ENCODE assay signal across 12 cellular contexts in genomic region chr1:63877816-63878215, GRCh38.
DNase-seq lines count a peak whose midpoint lies in the region; ATAC-seq and TF ChIP-seq lines count a peak whose summit lies in the region.
"Had no signal": no experiment of that assay in that cellular context is flagged by ENCODE, and none has a peak within 500 bp of the region (broad histone marks: within the 10 kb centered on the region; RNA-seq: fewer than 3 reads in every experiment).

No MANE protein-coding gene starts in this region.

- H3K9me3 ChIP-seq in RWPE2 (ENCODE audit: severe bottlenecking) (no peaks in the 10 kb centered on the region), upper lobe of right lung (no peaks in the 10 kb centered on the region)

- intact Hi-C loops in upper lobe of right lung (cut with DNase I): no loop called here

- H3K27me3 ChIP-seq in RWPE2 (ENCODE audit: insufficient read depth, poor library complexity, severe bottlenecking) (no peaks in the 10 kb centered on the region), upper lobe of right lung (no peaks in the 10 kb centered on the region)

- H3K4me3 ChIP-seq in RWPE2 (ENCODE audit: severe bottlenecking) (no peak overlapping the region), fibroblast of the aortic adventitia (ENCODE audit: low read depth, low read length) (no peak overlapping the region), upper lobe of right lung (no peak overlapping the region)

- H3K4me1 ChIP-seq in RWPE2 (ENCODE audit: insufficient read depth, poor library complexity, severe bottlenecking) (peaks cover 32% of the 10 kb centered on the region), upper lobe of right lung (no peaks in the 10 kb centered on the region)

- H3K27ac ChIP-seq in RWPE2 (ENCODE audit: poor library complexity, severe bottlenecking): peak overlapping the region; percentile 75
- H3K27ac ChIP-seq in upper lobe of right lung: no peak overlapping the region

- ATAC-seq in RWPE2 (ENCODE audit: low read depth) (peak; percentile 98), upper lobe of right lung (peak; percentile 90), HG03565 (IDR thresholded peaks at IDR 0.05; ENCODE audit: unreplicated experiment) (no peak)
- ATAC-seq: activated CD4-positive, CD25-positive, alpha-beta regulatory T cell treated with anti-CD3 and anti-CD28 coated beads, Interleukin-2, amount 50 U/mL, for 24 hours; activated T-cell treated with anti-CD3 and anti-CD28 coated beads, Interleukin-2, amount 50 U/mL, for 4 hours; left ventricle myocardium superior had no signal

- H3K36me3 ChIP-seq in RWPE2 (ENCODE audit: low read depth) (no peaks in the 10 kb centered on the region), upper lobe of right lung (no peaks in the 10 kb centered on the region)

- TF ChIP-seq CTCF in RWPE2 (IDR thresholded peaks at IDR 0.05; ENCODE audit: poor library complexity, severe bottlenecking) (no peak), fibroblast of the aortic adventitia (IDR thresholded peaks at IDR 0.05; ENCODE audit: insufficient read depth, low read length) (no peak), upper lobe of right lung (IDR thresholded peaks at IDR 0.05) (no peak)

- DNase-seq in HCEC 1CT (peak; percentile 73), RWPE2 (ENCODE audit: low spot score) (no peak), fibroblast of the aortic adventitia (ENCODE audit: low read depth) (peak; percentile 66), upper lobe of right lung (peak; percentile 64), NCI-H1694 (lab: John Stamatoyannopoulos, UW) (no peak)
- no peak for DNase-seq in central memory CD4-positive, alpha-beta T cell
- DNase-seq: activated T-cell treated with anti-CD3 and anti-CD28 coated beads, Interleukin-2, amount 50 U/mL, for 4 hours; left ventricle myocardium superior; occipital lobe; stimulated activated naive CD4-positive, alpha-beta T cell treated with Interleukin-2 at 50 U/mL for 16 hours had no signal

Comparison
In these comparisons a context has a peak if more than half of its experiments do, and no peak if none do; other contexts are left out.
1. DNase-seq: peak in HCEC 1CT (single experiment), fibroblast of the aortic adventitia (single experiment) and upper lobe of right lung (single experiment); none in RWPE2 (single experiment), central memory CD4-positive, alpha-beta T cell (single experiment) and NCI-H1694 (single experiment).